In the genomic region with DNA sequence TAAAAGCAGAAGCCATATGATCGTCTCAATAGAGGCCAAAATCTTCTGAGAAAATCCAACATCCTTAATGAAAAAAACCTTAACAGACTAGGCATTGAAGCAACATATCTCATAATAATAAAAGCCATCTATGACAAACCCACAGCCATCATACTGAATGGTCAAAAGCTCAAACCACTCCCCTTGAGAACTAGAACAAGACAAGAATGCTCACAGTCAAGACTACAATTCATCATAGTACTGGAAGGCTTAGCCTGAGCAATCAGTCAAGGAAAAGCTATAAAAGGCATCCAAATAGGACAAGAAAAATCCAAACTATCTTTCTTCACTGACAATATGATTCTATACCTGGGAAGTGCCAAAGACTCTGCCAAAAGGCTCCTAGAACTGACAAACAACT, we compare ENCODE assay signal across 16 cellular contexts.
A peak's percentile ranks its signal among the peaks of the same experiment; 100 is the strongest.
DNase-seq lines count a peak whose midpoint lies in the region; ATAC-seq and TF ChIP-seq lines count a peak whose summit lies in the region.
"Had no signal": no experiment of that assay in that cellular context is flagged by ENCODE, and none has a peak within 500 bp of the region (broad histone marks: within the 10 kb centered on the region; RNA-seq: fewer than 3 reads in every experiment).

No MANE protein-coding gene starts in this region.

- H3K79me2 ChIP-seq in SK-N-SH (ENCODE audit: insufficient read depth): no peaks in the 10 kb centered on the region

- CTCF ChIA-PET in SK-N-SH (lab: Yijun Ruan, JAX): no interaction called here

- WGBS in SK-N-SH (ENCODE audit: low lambda C conversion rate): 57% methylated on average over 1 of the region's 1 CpG

- TF ChIP-seq RAD21 in SK-N-SH (IDR thresholded peaks at IDR 0.05; ENCODE audit: low read length): no peak

- H2AFZ ChIP-seq in SK-N-SH (ENCODE audit: low read depth): no peak overlapping the region; the same call in 1 of the 2 replicates

- TF ChIP-seq EP300 in SK-N-SH (IDR thresholded peaks at IDR 0.05; ENCODE audit: borderline replicate concordance in 1 of 2, low read depth in 1 of 2, low read length in 1 of 2): no peak

- TF ChIP-seq CTCF in SK-N-SH (IDR thresholded peaks at IDR 0.05) (no peak), right atrium auricular region (IDR thresholded peaks at IDR 0.05) (no peak)

- H3K4me3 ChIP-seq in SK-N-SH (ENCODE audit: low read depth in 2 of 2, low read length in 1 of 2): no peak overlapping the region
- H3K4me3 ChIP-seq in right atrium auricular region: no peak overlapping the region
- H3K4me3 ChIP-seq: A549; BLaER1 treated with 17β-estradiol and CSF1 and Interleukin-3, amounts not matched to agents 10 nM and 100 nM had no signal

- H3K36me3 ChIP-seq in SK-N-SH (replicated peaks in 1 of 2; ENCODE audit: control insufficient read depth in 1 of 2, insufficient read depth in 2 of 2, low read length in 1 of 2) (no peaks in the 10 kb centered on the region), right atrium auricular region (no peaks in the 10 kb centered on the region)
- H3K36me3 ChIP-seq: BLaER1 treated with 17β-estradiol and CSF1 and Interleukin-3, amounts not matched to agents 10 nM and 100 nM had no signal

- H3K9me3 ChIP-seq in SK-N-SH (no peaks in the 10 kb centered on the region), right atrium auricular region (no peaks in the 10 kb centered on the region)
- H3K9me3 ChIP-seq: A549, Caco-2 had no signal

- POLR2A ChIA-PET in SK-N-SH (lab: Yijun Ruan, JAX): no interaction called here

- H3K9me2 ChIP-seq in SK-N-SH: no peaks in the 10 kb centered on the region

- H3K9ac ChIP-seq in SK-N-SH: no peak overlapping the region
- H3K9ac ChIP-seq: BLaER1 treated with 17β-estradiol and CSF1 and Interleukin-3, amounts not matched to agents 10 nM and 100 nM had no signal

- ATAC-seq in SK-N-SH treated with all-trans-retinoic acid at 6 μM for 48 hours: peak; percentile 66
- ATAC-seq: A549; CD8-positive, alpha-beta T cell had no signal

- no peaks in the 10 kb centered on the region for H3K4me1 ChIP-seq in SK-N-SH (ENCODE audit: control insufficient read depth in 1 of 2, insufficient read depth in 2 of 2, low read depth in 1 of 2, low read length in 1 of 2)
- H3K4me1 ChIP-seq in right atrium auricular region: no peaks in the 10 kb centered on the region
- H3K4me1 ChIP-seq: A549, Caco-2 had no signal

- H3K27ac ChIP-seq in SK-N-SH (ENCODE audit: low read depth in 2 of 2, low read length in 1 of 2): no peak overlapping the region
- no peak overlapping the region for H3K27ac ChIP-seq in right atrium auricular region
- H3K27ac ChIP-seq: 22Rv1; A549; BLaER1 treated with 17β-estradiol and CSF1 and Interleukin-3, amounts not matched to agents 10 nM and 100 nM; C4-2B had no signal

- H3F3A ChIP-seq in SK-N-SH (replicated peaks; ENCODE audit: insufficient read depth): no peaks in the 10 kb centered on the region

- no peak for DNase-seq in SK-N-SH
- DNase-seq in amniotic epithelial cell (ENCODE audit: low read depth): peak; percentile 1
- DNase-seq in NOMO-1 treated with DMSO at 0.1 percent for 48 hours (lab: John Stamatoyannopoulos, UW; ENCODE audit: unreplicated experiment): no peak
- no peak for DNase-seq in right atrium auricular region (ENCODE audit: low spot score)
- DNase-seq: AML-193; Caco-2; Calu3; CD4-positive, alpha-beta T cell; CD8-positive, alpha-beta T cell; DMS79 treated with DMSO at 0.1 percent for 48 hours; GF-D8 had no signal

- no peaks in the 10 kb centered on the region for H4K20me1 ChIP-seq in SK-N-SH (ENCODE audit: insufficient read depth)
- H4K20me1 ChIP-seq: BLaER1 treated with 17β-estradiol and CSF1 and Interleukin-3, amounts not matched to agents 10 nM and 100 nM had no signal

- no peak overlapping the region for H3K4me2 ChIP-seq in SK-N-SH
- H3K4me2 ChIP-seq: A549; BLaER1 treated with 17β-estradiol and CSF1 and Interleukin-3, amounts not matched to agents 10 nM and 100 nM had no signal

- H3K27me3 ChIP-seq in SK-N-SH (ENCODE audit: insufficient read depth) (no peaks in the 10 kb centered on the region), right atrium auricular region (no peaks in the 10 kb centered on the region)
- H3K27me3 ChIP-seq: BLaER1 treated with 17β-estradiol and CSF1 and Interleukin-3, amounts not matched to agents 10 nM and 100 nM had no signal

TF ChIP-seq in SK-N-SH treated with all-trans-retinoic acid at 6 μM for 48 hours, 23 proteins besides CTCF, POLR2A, EP300 and RAD21 (continues in another document):
- TF ChIP-seq ZNF565 (CRISPR knock-in tag; conservative IDR thresholded peaks at IDR 0.05; ENCODE audit: low read depth) (no peak), ZFP30 (CRISPR knock-in tag; IDR thresholded peaks at IDR 0.05) (no peak)
- TF ChIP-seq, protein P1, sequence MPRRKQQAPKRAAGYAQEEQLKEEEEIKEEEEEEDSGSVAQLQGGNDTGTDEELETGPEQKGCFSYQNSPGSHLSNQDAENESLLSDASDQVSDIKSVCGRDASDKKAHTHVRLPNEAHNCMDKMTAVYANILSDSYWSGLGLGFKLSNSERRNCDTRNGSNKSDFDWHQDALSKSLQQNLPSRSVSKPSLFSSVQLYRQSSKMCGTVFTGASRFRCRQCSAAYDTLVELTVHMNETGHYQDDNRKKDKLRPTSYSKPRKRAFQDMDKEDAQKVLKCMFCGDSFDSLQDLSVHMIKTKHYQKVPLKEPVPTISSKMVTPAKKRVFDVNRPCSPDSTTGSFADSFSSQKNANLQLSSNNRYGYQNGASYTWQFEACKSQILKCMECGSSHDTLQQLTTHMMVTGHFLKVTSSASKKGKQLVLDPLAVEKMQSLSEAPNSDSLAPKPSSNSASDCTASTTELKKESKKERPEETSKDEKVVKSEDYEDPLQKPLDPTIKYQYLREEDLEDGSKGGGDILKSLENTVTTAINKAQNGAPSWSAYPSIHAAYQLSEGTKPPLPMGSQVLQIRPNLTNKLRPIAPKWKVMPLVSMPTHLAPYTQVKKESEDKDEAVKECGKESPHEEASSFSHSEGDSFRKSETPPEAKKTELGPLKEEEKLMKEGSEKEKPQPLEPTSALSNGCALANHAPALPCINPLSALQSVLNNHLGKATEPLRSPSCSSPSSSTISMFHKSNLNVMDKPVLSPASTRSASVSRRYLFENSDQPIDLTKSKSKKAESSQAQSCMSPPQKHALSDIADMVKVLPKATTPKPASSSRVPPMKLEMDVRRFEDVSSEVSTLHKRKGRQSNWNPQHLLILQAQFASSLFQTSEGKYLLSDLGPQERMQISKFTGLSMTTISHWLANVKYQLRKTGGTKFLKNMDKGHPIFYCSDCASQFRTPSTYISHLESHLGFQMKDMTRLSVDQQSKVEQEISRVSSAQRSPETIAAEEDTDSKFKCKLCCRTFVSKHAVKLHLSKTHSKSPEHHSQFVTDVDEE (CRISPR knock-in tag; IDR thresholded peaks at IDR 0.05): no peak

TF ChIP-seq in SK-N-SH, 30 proteins besides CTCF, POLR2A, EP300 and RAD21:
- TF ChIP-seq RFX5 (IDR thresholded peaks at IDR 0.05; ENCODE audit: low read length) (no peak), CHD2 (IDR thresholded peaks at IDR 0.05; ENCODE audit: low read length, partially characterized antibody) (no peak), TAF1 (IDR thresholded peaks at IDR 0.05; ENCODE audit: borderline replicate concordance, low read depth, low read length) (no peak), EZH2phosphoT487 (IDR thresholded peaks at IDR 0.05; ENCODE audit: borderline replicate concordance, low read depth) (no peak), SMC3 (IDR thresholded peaks at IDR 0.05; ENCODE audit: low read depth, low read length) (no peak), GATA2 (CRISPR knock-in tag; IDR thresholded peaks at IDR 0.05) (no peak), POLR2AphosphoS5 (IDR thresholded peaks at IDR 0.05; ENCODE audit: low read depth, low read length) (no peak), MXI1 (IDR thresholded peaks at IDR 0.05; ENCODE audit: low read depth, low read length) (no peak), NFIC (IDR thresholded peaks at IDR 0.05; ENCODE audit: borderline replicate concordance) (no peak)
- TF ChIP-seq, protein P2, sequence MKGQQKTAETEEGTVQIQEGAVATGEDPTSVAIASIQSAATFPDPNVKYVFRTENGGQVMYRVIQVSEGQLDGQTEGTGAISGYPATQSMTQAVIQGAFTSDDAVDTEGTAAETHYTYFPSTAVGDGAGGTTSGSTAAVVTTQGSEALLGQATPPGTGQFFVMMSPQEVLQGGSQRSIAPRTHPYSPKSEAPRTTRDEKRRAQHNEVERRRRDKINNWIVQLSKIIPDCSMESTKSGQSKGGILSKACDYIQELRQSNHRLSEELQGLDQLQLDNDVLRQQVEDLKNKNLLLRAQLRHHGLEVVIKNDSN (IDR thresholded peaks at IDR 0.05; ENCODE audit: borderline replicate concordance, low read depth): no peak
- TF ChIP-seq, protein P3, sequence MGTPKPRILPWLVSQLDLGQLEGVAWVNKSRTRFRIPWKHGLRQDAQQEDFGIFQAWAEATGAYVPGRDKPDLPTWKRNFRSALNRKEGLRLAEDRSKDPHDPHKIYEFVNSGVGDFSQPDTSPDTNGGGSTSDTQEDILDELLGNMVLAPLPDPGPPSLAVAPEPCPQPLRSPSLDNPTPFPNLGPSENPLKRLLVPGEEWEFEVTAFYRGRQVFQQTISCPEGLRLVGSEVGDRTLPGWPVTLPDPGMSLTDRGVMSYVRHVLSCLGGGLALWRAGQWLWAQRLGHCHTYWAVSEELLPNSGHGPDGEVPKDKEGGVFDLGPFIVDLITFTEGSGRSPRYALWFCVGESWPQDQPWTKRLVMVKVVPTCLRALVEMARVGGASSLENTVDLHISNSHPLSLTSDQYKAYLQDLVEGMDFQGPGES (IDR thresholded peaks at IDR 0.05; ENCODE audit: low read depth, low read length): no peak
- TF ChIP-seq, protein P4, sequence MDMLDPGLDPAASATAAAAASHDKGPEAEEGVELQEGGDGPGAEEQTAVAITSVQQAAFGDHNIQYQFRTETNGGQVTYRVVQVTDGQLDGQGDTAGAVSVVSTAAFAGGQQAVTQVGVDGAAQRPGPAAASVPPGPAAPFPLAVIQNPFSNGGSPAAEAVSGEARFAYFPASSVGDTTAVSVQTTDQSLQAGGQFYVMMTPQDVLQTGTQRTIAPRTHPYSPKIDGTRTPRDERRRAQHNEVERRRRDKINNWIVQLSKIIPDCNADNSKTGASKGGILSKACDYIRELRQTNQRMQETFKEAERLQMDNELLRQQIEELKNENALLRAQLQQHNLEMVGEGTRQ (IDR thresholded peaks at IDR 0.05; ENCODE audit: borderline replicate concordance, low read depth, low read length): no peak
